ENCODE assay signal across 8 cellular contexts in genomic region chrX:13014111-13015094, GRCh38. TPM values are rescaled to one million over a fixed set of nuclear protein-coding genes. Genes with fewer than 3 reads are reported as not detected.
DNase-seq lines count a peak whose midpoint lies in the region; ATAC-seq and TF ChIP-seq lines count a peak whose summit lies in the region.

No MANE protein-coding gene starts in this region.

- peaks cover 0 to 17% (median 0%) of the 10 kb centered on the region in 3 donors for H3K27me3 Mint-ChIP-seq in CD14-positive monocyte (ENCODE audit: low read depth in 3 of 3)
- H3K27me3 Mint-ChIP-seq in dendritic cell treated with granulocyte-macrophage colony-stimulating factor and Interleukin-4, amounts not matched to agents 40 ng/mL and 50 ng/mL, for 4 days, result no peaks in the 10 kb centered on the region

- H3K4me1 Mint-ChIP-seq in CD14-positive monocyte, result peaks cover 69% of the 10 kb centered on the region
- peaks cover 50% of the 10 kb centered on the region for H3K4me1 Mint-ChIP-seq in dendritic cell treated with granulocyte-macrophage colony-stimulating factor and Interleukin-4, amounts not matched to agents 40 ng/mL and 50 ng/mL, for 4 days (ENCODE audit: low read depth)

- H3K9me3 Mint-ChIP-seq in CD14-positive monocyte, result peaks cover 0 to 21% (median 8%) of the 10 kb centered on the region in 7 donors
- H3K9me3 Mint-ChIP-seq in dendritic cell treated with granulocyte-macrophage colony-stimulating factor and Interleukin-4, amounts not matched to agents 40 ng/mL and 50 ng/mL, for 4 days, result no peaks in the 10 kb centered on the region

- intact Hi-C loops in CD14-positive monocyte (cut with micrococcal nuclease) (no loop called here), posterior cingulate gyrus (cut with DNase I) (no loop called here)
- intact Hi-C loops in dendritic cell treated with granulocyte-macrophage colony-stimulating factor and Interleukin-4, amounts not matched to agents 40 ng/mL and 50 ng/mL, for 4 days (cut with micrococcal nuclease), result loop anchor here (2.0 to 5.0 kb wide), 2 partner anchors 14 to 37 kb away; partner anchors contain the start of gene TMSB4X

- H3K36me3 Mint-ChIP-seq in CD14-positive monocyte, result peaks cover 0 to 2% of the 10 kb centered on the region in 2 donors
- H3K36me3 Mint-ChIP-seq in dendritic cell treated with granulocyte-macrophage colony-stimulating factor and Interleukin-4, amounts not matched to agents 40 ng/mL and 50 ng/mL, for 4 days (ENCODE audit: low read depth), result no peaks in the 10 kb centered on the region

- no peak overlapping the region for H3K4me3 Mint-ChIP-seq in CD14-positive monocyte
- H3K4me3 Mint-ChIP-seq in dendritic cell treated with granulocyte-macrophage colony-stimulating factor and Interleukin-4, amounts not matched to agents 40 ng/mL and 50 ng/mL, for 4 days, result no peak overlapping the region

- DNase-seq in CD14-positive monocyte (ENCODE audit: low spot score) (no peak), GM19240 (ENCODE audit: insufficient read length, low spot score) (no peak), NOMO-1 treated with DMSO at 0.1 percent for 48 hours (lab: John Stamatoyannopoulos, UW; ENCODE audit: unreplicated experiment) (no peak), posterior cingulate gyrus (no peak), NCI-H526 treated with DMSO at 0.1 percent for 48 hours (lab: John Stamatoyannopoulos, UW) (no peak)

- H3K27ac Mint-ChIP-seq in CD14-positive monocyte, result peak overlapping the region; percentile 81 to 94 (median 88)
- peak overlapping the region; percentile 37 for H3K27ac Mint-ChIP-seq in dendritic cell treated with granulocyte-macrophage colony-stimulating factor and Interleukin-4, amounts not matched to agents 40 ng/mL and 50 ng/mL, for 4 days

- TF ChIP-seq CTCF in CD14-positive monocyte (IDR thresholded peaks at IDR 0.05), result no peak

- ATAC-seq in GM19463 (IDR thresholded peaks at IDR 0.05; ENCODE audit: unreplicated experiment) (peak; percentile 24), HG03460 (IDR thresholded peaks at IDR 0.05; ENCODE audit: unreplicated experiment) (peak; percentile 32)

RNA-seq across cellular contexts. Expression of gene FAM9C, which starts 30.0 kb away (rescaled TPM):
- not detected for polyA plus RNA-seq in CD14-positive monocyte

RNA-seq across cellular contexts. Expression of gene TMSB4X, which starts 39.5 kb away (rescaled TPM):
- polyA plus RNA-seq in CD14-positive monocyte, result over 10,000 TPM; 27,127 to 31,074 TPM
